22 cellular contexts compared by ENCODE assay signal in the genomic region with DNA sequence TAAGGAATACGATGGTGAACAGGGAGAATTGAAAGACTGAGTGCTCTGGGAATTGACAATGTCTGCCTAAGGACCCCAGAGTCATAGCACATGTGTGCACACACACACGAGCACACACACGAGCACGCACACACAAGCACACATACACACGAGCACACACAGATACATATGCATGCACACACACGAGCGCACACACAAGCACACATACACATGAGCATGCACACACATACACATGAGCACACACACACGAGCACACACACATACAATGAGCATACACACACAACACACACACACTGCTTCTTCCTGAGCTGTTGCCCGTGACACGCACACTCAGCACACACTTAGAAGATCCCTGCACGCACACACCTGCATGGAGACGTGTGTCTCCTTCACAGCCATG. TPM values are rescaled to one million over a fixed set of nuclear protein-coding genes. Genes with fewer than 3 reads are reported as not detected.
A peak's percentile ranks its signal among the peaks of the same experiment; 100 is the strongest.
DNase-seq lines count a peak whose midpoint lies in the region; ATAC-seq, FAIRE-seq and TF ChIP-seq lines count a peak whose summit lies in the region.
"Had no signal": no experiment of that assay in that cellular context is flagged by ENCODE, and none has a peak within 500 bp of the region (broad histone marks: within the 10 kb centered on the region; RNA-seq: fewer than 3 reads in every experiment).

No MANE protein-coding gene starts in this region.

- H2BK12ac ChIP-seq in H1 (ENCODE audit: low read depth, low read length) (no peak overlapping the region; the same call in 1 of the 2 replicates), trophoblast cell (ENCODE audit: low read length) (no peak overlapping the region)

- no peak overlapping the region for H4K5ac ChIP-seq in H1 (ENCODE audit: insufficient read length, low read depth, low read length)

- no peak overlapping the region for H3K14ac ChIP-seq in H1 (ENCODE audit: insufficient read length)
- no peak overlapping the region for H3K14ac ChIP-seq in trophoblast cell (ENCODE audit: low read length)

- H2BK20ac ChIP-seq in H1 (ENCODE audit: low read length): 0 out of 2 replicates have a peak overlapping the region, but pooled peaks have one; percentile 6

- no peak overlapping the region for H2AFZ ChIP-seq in H1 (ENCODE audit: low read length)
- H2AFZ ChIP-seq in trophoblast cell (ENCODE audit: insufficient read depth, low read length, poor library complexity): no peak overlapping the region
- H2AFZ ChIP-seq: GM23338 had no signal

- no peaks in the 10 kb centered on the region for H3K36me3 ChIP-seq in H1 (ENCODE audit: control insufficient read depth in 2 of 4, insufficient read depth in 4 of 4, low read length in 3 of 4)
- H3K36me3 ChIP-seq in trophoblast cell (ENCODE audit: control insufficient read depth in 1 of 2, insufficient read depth in 2 of 2, low read length in 2 of 2): no peaks in the 10 kb centered on the region
- H3K36me3 ChIP-seq: BE2C had no signal

- no peak for TF ChIP-seq EP300 in H1 (IDR thresholded peaks at IDR 0.05; ENCODE audit: borderline replicate concordance in 1 of 2, low read depth in 2 of 2, low read length in 2 of 2)

- H3K23me2 ChIP-seq in H1 (ENCODE audit: low read depth, low read length): peaks cover 7% of the 10 kb centered on the region

- H3K27ac ChIP-seq in VCaP (peak overlapping the region; percentile 65), H1 (ENCODE audit: low read depth, low read length) (no peak overlapping the region), trophoblast cell (ENCODE audit: low read depth, low read length) (no peak overlapping the region)

- WGBS in H1 (ENCODE audit: extremely low coverage in 1 of 2, insufficient coverage in 1 of 2, insufficient read length in 1 of 2, insufficient replicate concordance in 2 of 2, low coverage in 1 of 2, low lambda C conversion rate in 2 of 2, missing lambda C conversion rate in 1 of 2), 2 experiments: 95% methylated on average over 12 of the region's 12 CpGs; no CpG with 5 or more reads in 1 of the 2 experiments
- WGBS in trophoblast cell (ENCODE audit: extremely low coverage, insufficient coverage, insufficient read length): no CpG with 5 or more reads among the region's 12 CpGs

- no peak overlapping the region for H3K9ac ChIP-seq in H1 (replicated peaks in 1 of 4; ENCODE audit: extremely low read depth in 1 of 4, low read depth in 3 of 4, low read length in 3 of 4)
- H3K9ac ChIP-seq in trophoblast cell (ENCODE audit: low read length): no peak overlapping the region

- no peak overlapping the region for H3K23ac ChIP-seq in H1 (ENCODE audit: insufficient read length)
- H3K23ac ChIP-seq in trophoblast cell (ENCODE audit: low read length): peak overlapping the region; percentile 69

- ATAC-seq in GM19023 (IDR thresholded peaks at IDR 0.05; ENCODE audit: unreplicated experiment): no peak
- ATAC-seq: GM23338, HCT116 had no signal

- no peaks in the 10 kb centered on the region for H3K79me2 ChIP-seq in H1 (ENCODE audit: control insufficient read depth in 1 of 2, insufficient read depth in 2 of 2, low read length in 2 of 2)
- H3K79me2 ChIP-seq in trophoblast cell (ENCODE audit: control insufficient read depth, insufficient read depth, low read length, poor library complexity): no peaks in the 10 kb centered on the region

- POLR2A ChIA-PET in H1 (lab: Charles Lee; ENCODE audit: partially characterized antibody): interaction anchor here (0.7 kb wide), 1 partner anchor 12 kb away, joined by 3 read pairs; no protein-coding TSS in a partner anchor

- H3K18ac ChIP-seq in H1 (ENCODE audit: extremely low read depth, low read length): no peak overlapping the region
- H3K18ac ChIP-seq in trophoblast cell (ENCODE audit: low read length): no peak overlapping the region

- H3K4ac ChIP-seq in H1 (replicated peaks; ENCODE audit: insufficient read length, low read depth, low read length) (no peak overlapping the region), trophoblast cell (ENCODE audit: low read depth, low read length) (no peak overlapping the region)

- H3K79me1 ChIP-seq in H1 (ENCODE audit: low read depth, low read length) (peaks cover 3% of the 10 kb centered on the region; the same call in 1 of the 2 replicates), trophoblast cell (ENCODE audit: low read length) (no peaks in the 10 kb centered on the region)

- H3K4me1 ChIP-seq in H1 (replicated peaks in 1 of 4; ENCODE audit: control insufficient read depth in 3 of 4, insufficient read depth in 4 of 4, low read length in 3 of 4): peaks cover 0 to 2% (median 0%) of the 10 kb centered on the region in 4 experiments; a peak in 2 of 7 replicates
- H3K4me1 ChIP-seq in trophoblast cell (ENCODE audit: control insufficient read depth in 1 of 2, insufficient read depth in 2 of 2, low read length in 2 of 2): no peaks in the 10 kb centered on the region

- TF ChIP-seq POLR2A in H1 (IDR thresholded peaks at IDR 0.05; ENCODE audit: control extremely low read depth in 1 of 2, low read depth in 2 of 2, low read length in 2 of 2): no peak

- no peak for DNase-seq in H1 (ENCODE audit: low read depth in 1 of 2, low spot score in 2 of 2)
- no peak for DNase-seq in trophoblast cell
- DNase-seq in activated CD4-positive, alpha-beta T cell treated with anti-CD3 and anti-CD28 coated beads for 48 hours: no peak
- DNase-seq in activated naive CD4-positive, alpha-beta T cell (lab: John Stamatoyannopoulos, UW): no peak
- DNase-seq: ACHN; BE2C; C1 segment of cervical spinal cord; CD4-positive, CD25-positive, alpha-beta regulatory T cell; CD8-positive, alpha-beta memory T cell; COR-L47; DMS 273 treated with DMSO at 0.1 percent for 48 hours; DMS53; DND-41; EL; H7 had no signal

- H4K8ac ChIP-seq in H1 (ENCODE audit: extremely low read depth, insufficient read depth, low read length) (peak overlapping the region; percentile 41; the same call in 1 of the 2 replicates), trophoblast cell (ENCODE audit: low read depth, low read length) (no peak overlapping the region)

- H2BK15ac ChIP-seq in H1 (ENCODE audit: low read length): no peak overlapping the region

- H3K9me3 ChIP-seq in H1 (ENCODE audit: insufficient read depth in 2 of 2, low read depth in 1 of 2, low read length in 1 of 2) (no peaks in the 10 kb centered on the region), trophoblast cell (ENCODE audit: insufficient read depth, low read depth, low read length) (peaks cover 11% of the 10 kb centered on the region)
- H3K9me3 ChIP-seq: BE2C had no signal

- peaks cover 0 to 2% (median 0%) of the 10 kb centered on the region in 4 experiments; a peak in 2 of 7 replicates for H3K27me3 ChIP-seq in H1 (replicated peaks in 1 of 4; ENCODE audit: control insufficient read depth in 3 of 4, extremely low read depth in 1 of 4, insufficient read depth in 3 of 4, low read length in 3 of 4)
- no peaks in the 10 kb centered on the region for H3K27me3 ChIP-seq in trophoblast cell (ENCODE audit: insufficient read depth, low read length)
- H3K27me3 ChIP-seq: BE2C had no signal

- H3K4me3 ChIP-seq in H1 (ENCODE audit: extremely low read depth in 1 of 4, insufficient read depth in 2 of 4, low read depth in 3 of 4, low read length in 4 of 4) (no peak overlapping the region), trophoblast cell (ENCODE audit: low read depth, low read length) (no peak overlapping the region)
- H3K4me3 ChIP-seq: GM23338 had no signal

- no peak for TF ChIP-seq RAD21 in H1 (IDR thresholded peaks at IDR 0.05 in 1 of 2, conservative IDR thresholded peaks at IDR 0.05 in 1 of 2; ENCODE audit: low read depth in 2 of 2, low read length in 2 of 2)

- no peak overlapping the region for H2BK120ac ChIP-seq in H1 (replicated peaks; ENCODE audit: low read depth, low read length)
- no peak overlapping the region for H2BK120ac ChIP-seq in trophoblast cell (ENCODE audit: insufficient read depth, low read length, poor library complexity)

- CTCF ChIA-PET in H1 (lab: Charles Lee; ENCODE audit: partially characterized antibody): interaction anchor here (1.0 kb wide), 2 partner anchors 13 to 218 kb away, joined by 3 read pairs; no protein-coding TSS in a partner anchor

- peaks cover 0 to 11% of the 10 kb centered on the region in 2 experiments for H4K20me1 ChIP-seq in H1 (replicated peaks in 1 of 2; ENCODE audit: control insufficient read depth in 1 of 2, insufficient read depth in 2 of 2, low read length in 2 of 2)

- H3K56ac ChIP-seq in H1 (replicated peaks; ENCODE audit: insufficient read length, low read depth, low read length): no peak overlapping the region

- H4K12ac ChIP-seq in trophoblast cell (ENCODE audit: low read depth, low read length): no peak overlapping the region

- no peak overlapping the region for H4K91ac ChIP-seq in H1 (replicated peaks; ENCODE audit: insufficient read length, low read length)
- H4K91ac ChIP-seq in trophoblast cell (ENCODE audit: low read depth, low read length): no peak overlapping the region

- H2BK5ac ChIP-seq in H1 (ENCODE audit: low read depth, low read length) (no peak overlapping the region), trophoblast cell (ENCODE audit: low read depth, low read length, poor library complexity) (no peak overlapping the region)

- H2AK5ac ChIP-seq in H1 (ENCODE audit: low read depth, low read length) (no peak overlapping the region), trophoblast cell (ENCODE audit: low read length) (no peak overlapping the region)

- no peak for TF ChIP-seq CTCF in VCaP (conservative IDR thresholded peaks at IDR 0.05)
- no peak for TF ChIP-seq CTCF in H1 (IDR thresholded peaks at IDR 0.05; ENCODE audit: control extremely low read depth in 1 of 3, insufficient read depth in 1 of 3, low read depth in 1 of 3, low read length in 3 of 3)

- FAIRE-seq in H1 (lab: Jason Lieb, UNC): no peak
- FAIRE-seq: A204.1, GM18507 had no signal

- H3K4me2 ChIP-seq in H1 (ENCODE audit: insufficient read depth in 1 of 2, low read depth in 2 of 2, low read length in 2 of 2): no peak overlapping the region
- no peak overlapping the region for H3K4me2 ChIP-seq in trophoblast cell (ENCODE audit: low read length)
- H3K4me2 ChIP-seq: GM23338 had no signal

TF ChIP-seq in H1, 55 proteins besides CTCF, POLR2A, EP300 and RAD21:
- TF ChIP-seq RNF2 (IDR thresholded peaks at IDR 0.05; ENCODE audit: borderline replicate concordance, low read depth, low read length, missing control alignments, poor library complexity, severe bottlenecking): no peak
- no peak for TF ChIP-seq TEAD4 (IDR thresholded peaks at IDR 0.05; ENCODE audit: low read depth, low read length)
TF ChIP-seq in H1: peak in this region for 0.

RNA-seq across cellular contexts. Expression of gene UNC5A, which starts 10.9 kb away (rescaled TPM):
- 4.0 and 4.1 TPM in 2 replicates for total RNA-seq in H1 (2021; fragmentation: NEBNext Ultra II Directional; extraction: Animal tissue kit (Norgen Biotek cat#: 25700))
- polyA plus RNA-seq in H1 (2011; rRNA removed): 7.6 and 11.1 TPM in 2 replicates
- 5.5 TPM for polyA plus RNA-seq in H1 (2011; cell fraction: cytosol; rRNA removed)
- polyA plus RNA-seq in H1 (2011; cell fraction: nucleus; rRNA removed): 11.1 TPM
- polyA plus RNA-seq in H1 (2012, experiment 1 of 2): 4.2 to 10.8 TPM (median 8.7 TPM) in 4 replicates
- polyA plus RNA-seq in H1 (2012, experiment 2 of 2): 5.7 TPM
- polyA plus RNA-seq in H1 (2013, experiment 1 of 2): 3.8 TPM
- 4.2 TPM for polyA plus RNA-seq in H1 (2013, experiment 2 of 2)
- 4.4 and 5.4 TPM in 2 replicates for polyA minus RNA-seq in H1 (2011; rRNA and poly(A)+ RNA removed)
- 5.1 TPM for polyA minus RNA-seq in H1 (2011; cell fraction: cytosol; rRNA and poly(A)+ RNA removed)
- polyA minus RNA-seq in H1 (2011; cell fraction: nucleus; rRNA and poly(A)+ RNA removed): 4.8 TPM
- polyA plus RNA-seq in trophoblast cell (2013): 0.01 and 0.03 TPM in 2 replicates
- total RNA-seq: CD4-positive, CD25-positive, alpha-beta regulatory T cell; CD8-positive, alpha-beta memory T cell; G401 had no signal
- polyA plus RNA-seq: CD4-positive, CD25-positive, alpha-beta regulatory T cell; CD8-positive, alpha-beta memory T cell had no signal
